ENCODE assay signal across 11 cellular contexts in genomic region chr10:130696870-130697269, GRCh38.
"Had no signal": no experiment of that assay in that cellular context is flagged by ENCODE, and none has a peak within 500 bp of the region (broad histone marks: within the 10 kb centered on the region; RNA-seq: fewer than 3 reads in every experiment).

No MANE protein-coding gene starts in this region.

- H3K4me3 ChIP-seq: GM23248, GM23338, HAP-1 had no signal

- H3K9ac ChIP-seq: GM23248 had no signal

- H3K9me3 ChIP-seq: HAP-1 had no signal

- H2AFZ ChIP-seq: GM23248, GM23338 had no signal

- H3K27ac Mint-ChIP-seq: GM23338, H9, HFFc6 had no signal

- ATAC-seq: GM23338, HCT116 had no signal

- DNase-seq: GM23248, GOT3, H7, H9, HCEC 1CT, HFFc6 had no signal

- H3K27ac ChIP-seq: GM23248 had no signal

- H3K4me1 ChIP-seq: HAP-1 had no signal

- H3K4me2 ChIP-seq: GM23338 had no signal

- H3K9me3 Mint-ChIP-seq: H9 had no signal

- H3K36me3 ChIP-seq: HAP-1 had no signal

- H3K4me3 Mint-ChIP-seq: GM23338, H9, HFFc6 had no signal

- H3K4me1 Mint-ChIP-seq: GM23338, H9 had no signal

- FAIRE-seq: H1, H54 had no signal
